29 cellular contexts compared by ENCODE assay signal in the genomic region with DNA sequence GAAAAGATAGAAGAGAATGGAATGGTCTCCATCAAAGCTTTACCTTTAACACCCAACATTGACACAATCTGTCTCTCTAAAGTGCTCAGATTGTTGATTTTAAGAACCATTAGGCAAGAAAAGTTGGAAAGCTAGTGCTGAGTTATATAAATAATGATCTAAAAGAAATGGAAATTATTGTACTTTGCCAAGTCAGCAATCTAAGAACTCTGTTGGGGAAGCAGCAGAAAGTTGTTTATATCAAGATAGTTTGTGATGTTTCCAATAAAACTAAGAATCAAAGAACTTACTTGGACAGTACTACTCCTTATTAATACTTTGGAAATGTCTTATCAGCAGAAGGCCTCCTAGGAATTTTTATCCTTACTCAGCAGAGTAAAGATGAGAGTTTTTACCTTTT.
"Had no signal": no experiment of that assay in that cellular context is flagged by ENCODE, and none has a peak within 500 bp of the region (broad histone marks: within the 10 kb centered on the region; RNA-seq: fewer than 3 reads in every experiment).

No MANE protein-coding gene starts in this region.

- ATAC-seq: left colon; left lung; lower lobe of right lung; mucosa of descending colon; naive thymus-derived CD4-positive, alpha-beta T cell; natural killer cell treated with Interleukin-12 subunit alpha and Interleukin-12 subunit beta and Interleukin-15 and Interleukin-18, amount 100 ng/mL, for 72 hours; sciatic nerve; stimulated activated naive B cell treated with anti-CD40 and anti-IgM and Interleukin-4, amounts not matched to agents 10 μg/mL and 1 μg/mL and 100 μg/mL, for 72 hours; stimulated activated naive CD8-positive, alpha-beta T cell treated with anti-CD3 and anti-CD28 coated beads, Interleukin-15, Interleukin-2, amounts not matched to agents 100 U/mL and 50 U/mL, for 24 hours had no signal

- H3K27ac ChIP-seq: hepatocyte, left lung, lower lobe of right lung, ovary, right atrium auricular region, skin epidermis, stomach, testis, thyroid gland, transverse colon, upper lobe of left lung, vagina had no signal

- H3K36me3 ChIP-seq: left lung, lower lobe of right lung, ovary, right atrium auricular region, stomach, thyroid gland, transverse colon, upper lobe of left lung, vagina had no signal

- H3K4me1 ChIP-seq: left lung, lower lobe of right lung, right atrium auricular region, stomach, testis, thyroid gland, transverse colon, upper lobe of left lung, vagina had no signal

- H2AFZ ChIP-seq: hepatocyte had no signal

- DNase-seq: immature natural killer cell; kidney; left colon; left lung; lower lobe of right lung; mammary epithelial cell; midbrain; mucosa of descending colon; naive thymus-derived CD4-positive, alpha-beta T cell; ovary; stimulated activated CD4-positive, alpha-beta T cell treated with anti-CD3 and anti-CD28 coated beads, Interleukin-12 subunit alpha, Interleukin-12 subunit beta, amount 100 ng/mL, for 4 hours; stimulated activated CD4-positive, alpha-beta T cell treated with anti-CD3 and anti-CD28 coated beads, Interleukin-15, amount 100 ng/mL, for 24 hours; stimulated activated CD4-positive, alpha-beta T cell treated with anti-CD3 and anti-CD28 coated beads, Interleukin-2, amount 100 ng/mL, for 24 hours; stimulated activated CD4-positive, alpha-beta T cell treated with anti-CD3 and anti-CD28 coated beads, Interleukin-4, amount 100 ng/mL, for 1 hour; stimulated activated naive B cell treated with anti-CD40 and anti-IgM and Interleukin-4, amounts not matched to agents 10 μg/mL and 1 μg/mL and 100 μg/mL, for 72 hours; stimulated activated naive CD8-positive, alpha-beta T cell treated with anti-CD3 and anti-CD28 coated beads, Interleukin-15, Interleukin-2, amounts not matched to agents 100 U/mL and 50 U/mL, for 24 hours; stomach; testis; thyroid gland; transverse colon; upper lobe of left lung had no signal

- H3K27me3 ChIP-seq: hepatocyte, left lung, ovary, right atrium auricular region, stomach, testis, thyroid gland, transverse colon, upper lobe of left lung, vagina had no signal

- H3K9me3 Mint-ChIP-seq: natural killer cell treated with Interleukin-12 subunit alpha and Interleukin-12 subunit beta and Interleukin-15 and Interleukin-18, amount 100 ng/mL, for 72 hours had no signal

- H3K27me3 Mint-ChIP-seq: natural killer cell treated with Interleukin-12 subunit alpha and Interleukin-12 subunit beta and Interleukin-15 and Interleukin-18, amount 100 ng/mL, for 72 hours; progenitor cell of endocrine pancreas; stimulated activated naive B cell treated with anti-CD40 and anti-IgM and Interleukin-4, amounts not matched to agents 10 μg/mL and 1 μg/mL and 100 μg/mL, for 72 hours had no signal

- H3K4me1 Mint-ChIP-seq: immature natural killer cell; naive thymus-derived CD4-positive, alpha-beta T cell; stimulated activated naive B cell treated with anti-CD40 and anti-IgM and Interleukin-4, amounts not matched to agents 10 μg/mL and 1 μg/mL and 100 μg/mL, for 72 hours had no signal

- H3K4me2 ChIP-seq: hepatocyte had no signal

- H3K4me3 ChIP-seq: hepatocyte, left lung, lower lobe of right lung, mucosa of descending colon, ovary, right atrium auricular region, skin epidermis, stomach, testis, thyroid gland, transverse colon, upper lobe of left lung, vagina had no signal

- FAIRE-seq: islet of Langerhans, kidney had no signal

- H3K36me3 Mint-ChIP-seq: immature natural killer cell; naive thymus-derived CD4-positive, alpha-beta T cell; natural killer cell treated with Interleukin-12 subunit alpha and Interleukin-12 subunit beta and Interleukin-15 and Interleukin-18, amount 100 ng/mL, for 72 hours; stimulated activated naive B cell treated with anti-CD40 and anti-IgM and Interleukin-4, amounts not matched to agents 10 μg/mL and 1 μg/mL and 100 μg/mL, for 72 hours had no signal

- H3K27ac Mint-ChIP-seq: immature natural killer cell; naive thymus-derived CD4-positive, alpha-beta T cell; natural killer cell treated with Interleukin-12 subunit alpha and Interleukin-12 subunit beta and Interleukin-15 and Interleukin-18, amount 100 ng/mL, for 72 hours; progenitor cell of endocrine pancreas; stimulated activated naive B cell treated with anti-CD40 and anti-IgM and Interleukin-4, amounts not matched to agents 10 μg/mL and 1 μg/mL and 100 μg/mL, for 72 hours had no signal

- H3K4me3 Mint-ChIP-seq: immature natural killer cell; naive thymus-derived CD4-positive, alpha-beta T cell; natural killer cell treated with Interleukin-12 subunit alpha and Interleukin-12 subunit beta and Interleukin-15 and Interleukin-18, amount 100 ng/mL, for 72 hours; stimulated activated naive B cell treated with anti-CD40 and anti-IgM and Interleukin-4, amounts not matched to agents 10 μg/mL and 1 μg/mL and 100 μg/mL, for 72 hours had no signal

- H3K79me2 ChIP-seq: hepatocyte had no signal

- H3K9me3 ChIP-seq: lower lobe of right lung, mucosa of descending colon, ovary, right atrium auricular region, stomach, testis, thyroid gland, transverse colon, upper lobe of left lung, vagina had no signal
